Comparison of ENCODE assay signal across 7 cellular contexts in genomic region chr16:1413684-1414531, GRCh38. TPM values are rescaled to one million over a fixed set of nuclear protein-coding genes. Genes with fewer than 3 reads are reported as not detected.
DNase-seq lines count a peak whose midpoint lies in the region; ATAC-seq and TF ChIP-seq lines count a peak whose summit lies in the region.

No MANE protein-coding gene starts in this region.

- TF ChIP-seq POLR2A in tibial nerve (IDR thresholded peaks at IDR 0.05), result no peak

- H3K4me2 ChIP-seq in OCI-LY3 (ENCODE audit: low read length), result peak overlapping the region; percentile 72
- H3K4me2 ChIP-seq in neuronal stem cell (ENCODE audit: insufficient read depth, low read length, poor library complexity, severe bottlenecking), result peak overlapping the region; percentile 69

- H4K20me1 ChIP-seq in OCI-LY3 (ENCODE audit: insufficient read depth, low read length), result peaks cover 13% of the 10 kb centered on the region

- peak; percentile 35 for ATAC-seq in HG03045 (IDR thresholded peaks at IDR 0.05; ENCODE audit: unreplicated experiment)

- TF ChIP-seq CTCF in GM12873 (IDR thresholded peaks at IDR 0.05; ENCODE audit: insufficient read depth, low read depth, low read length, missing control alignments), result peak; percentile 69
- peak; percentile 73 for TF ChIP-seq CTCF in OCI-LY3 (IDR thresholded peaks at IDR 0.05; ENCODE audit: low read depth, low read length)
- TF ChIP-seq CTCF in fibroblast of pulmonary artery (IDR thresholded peaks at IDR 0.05; ENCODE audit: low read length, missing control alignments), result peak; percentile 29
- peak; percentile 47 to 60 (median 57) for TF ChIP-seq CTCF in tibial nerve (IDR thresholded peaks at IDR 0.05)

- H2AFZ ChIP-seq in OCI-LY3 (ENCODE audit: low read depth, low read length) (no peak overlapping the region), neuronal stem cell (ENCODE audit: low read length) (peak overlapping the region; percentile 87)

- no peak overlapping the region for H4K8ac ChIP-seq in neuronal stem cell (ENCODE audit: low read depth, low read length)

- H3K9ac ChIP-seq in OCI-LY3 (ENCODE audit: low read length) (peak overlapping the region; percentile 87), neuronal stem cell (ENCODE audit: low read depth, low read length, poor library complexity) (peak overlapping the region; percentile 95)

- H3K18ac ChIP-seq in neuronal stem cell (ENCODE audit: low read length), result peak overlapping the region; percentile 96

- H3K4me1 ChIP-seq in OCI-LY3 (ENCODE audit: low read length), result peaks cover 3% of the 10 kb centered on the region; the same call in 1 of the 2 replicates
- H3K4me1 ChIP-seq in neuronal stem cell (ENCODE audit: control insufficient read depth in 2 of 2, insufficient read depth in 1 of 2, low read depth in 1 of 2, low read length in 2 of 2), result peaks cover 2 to 3% of the 10 kb centered on the region in 2 donors
- peaks cover 0 to 63% (median 3%) of the 10 kb centered on the region in 4 donors for H3K4me1 ChIP-seq in tibial nerve

- peak overlapping the region; percentile 81 for H2BK15ac ChIP-seq in neuronal stem cell (ENCODE audit: low read length)

- H3K4ac ChIP-seq in neuronal stem cell (ENCODE audit: low read length), result peak overlapping the region; percentile 37

- peak overlapping the region; percentile 95 for H2BK5ac ChIP-seq in neuronal stem cell (ENCODE audit: low read length)

- H3K27me3 ChIP-seq in OCI-LY3 (ENCODE audit: low read depth, low read length) (no peaks in the 10 kb centered on the region), neuronal stem cell (ENCODE audit: control insufficient read depth in 3 of 3, insufficient read depth in 3 of 3, low read depth in 1 of 3, low read length in 3 of 3) (no peaks in the 10 kb centered on the region), tibial nerve (no peaks in the 10 kb centered on the region)

- no peak overlapping the region for H2BK12ac ChIP-seq in neuronal stem cell (ENCODE audit: low read length)

- H3K4me3 ChIP-seq in OCI-LY3 (ENCODE audit: low read length), result peak overlapping the region; percentile 88
- H3K4me3 ChIP-seq in fibroblast of pulmonary artery (replicated peaks; ENCODE audit: low read depth, low read length), result peak overlapping the region; percentile 83
- H3K4me3 ChIP-seq in neuronal stem cell (ENCODE audit: low read length in 2 of 2), result peak overlapping the region; percentile 65 to 98
- H3K4me3 ChIP-seq in tibial nerve, result peak overlapping the region; percentile 86 to 97 (median 92)

- WGBS in neuronal stem cell (ENCODE audit: extremely low coverage in 2 of 2, insufficient read length in 2 of 2, insufficient replicate concordance in 1 of 2), 2 donors, result no CpG with 5 or more reads among the region's 85 CpGs
- 6 to 21% methylated on average over 7 to 26 of the region's 85 CpGs for WGBS in tibial nerve, 2 donors

- H4K91ac ChIP-seq in neuronal stem cell (ENCODE audit: low read depth, low read length, poor library complexity), result no peak overlapping the region

- H3K23ac ChIP-seq in neuronal stem cell (ENCODE audit: low read depth, low read length, poor library complexity), result peak overlapping the region; percentile 80

- peak overlapping the region; percentile 5 for H3K14ac ChIP-seq in neuronal stem cell (ENCODE audit: low read length)

- H3K9me3 ChIP-seq in OCI-LY3 (ENCODE audit: insufficient read depth, low read length) (no peaks in the 10 kb centered on the region), neuronal stem cell (replicated peaks in 1 of 2; ENCODE audit: control insufficient read depth in 2 of 2, insufficient read depth in 1 of 2, low read depth in 1 of 2, low read length in 2 of 2) (no peaks in the 10 kb centered on the region), tibial nerve (no peaks in the 10 kb centered on the region)

- peak overlapping the region; percentile 16 for H2BK120ac ChIP-seq in neuronal stem cell (ENCODE audit: low read depth, low read length)

- H3K79me1 ChIP-seq in neuronal stem cell (ENCODE audit: low read depth, low read length), result peaks cover 4% of the 10 kb centered on the region

- DNase-seq in activated T-helper 1 cell treated with anti-CD3 and anti-CD28 coated beads, Interleukin-2, amount 50 U/mL, for 16 hours (ENCODE audit: low read depth in 1 of 2, low spot score in 1 of 2), result peak; percentile 42 to 45
- DNase-seq in fibroblast of pulmonary artery (ENCODE audit: low read depth) (peak; percentile 56), neuronal stem cell (ENCODE audit: low spot score) (peak; percentile 50), tibial nerve (ENCODE audit: low spot score in 2 of 2) (peak in 1 of 2 donors; percentile 20)

- H3K36me3 ChIP-seq in OCI-LY3 (replicated peaks; ENCODE audit: low read depth, low read length) (peaks cover 17% of the 10 kb centered on the region), neuronal stem cell (replicated peaks in 1 of 2; ENCODE audit: control insufficient read depth in 2 of 2, insufficient read depth in 2 of 2, low read length in 2 of 2) (peaks cover 3 to 14% of the 10 kb centered on the region in 2 donors), tibial nerve (peaks cover 0 to 48% (median 0%) of the 10 kb centered on the region in 3 donors)

- H3K27ac ChIP-seq in OCI-LY3 (ENCODE audit: low read length) (peak overlapping the region; percentile 63), neuronal stem cell (replicated peaks; ENCODE audit: low read length) (no peak overlapping the region), tibial nerve (peak overlapping the region; percentile 70 to 95 (median 91))

- TF ChIP-seq EP300 in tibial nerve (IDR thresholded peaks at IDR 0.05), result no peak

- H3K79me2 ChIP-seq in OCI-LY3 (ENCODE audit: low read length), result peaks cover 27% of the 10 kb centered on the region

- H2AK5ac ChIP-seq in neuronal stem cell (ENCODE audit: low read depth, low read length), result peak overlapping the region; percentile 91

RNA-seq across cellular contexts. Expression of gene UNKL, which starts 0.6 kb away (rescaled TPM):
- 14.1 TPM for polyA plus RNA-seq in neuronal stem cell (2013, experiment 1 of 2)
- 14.2 TPM for polyA plus RNA-seq in neuronal stem cell (2013, experiment 2 of 2)
- total RNA-seq in tibial nerve, result 10 to 100 TPM; 34.3 to 70.5 (median 45.0) TPM

RNA-seq across cellular contexts. Expression of gene UQCC4, which starts 6.6 kb away (rescaled TPM):
- 15.5 TPM for polyA plus RNA-seq in neuronal stem cell (2013, experiment 1 of 2)
- polyA plus RNA-seq in neuronal stem cell (2013, experiment 2 of 2), result 14.7 TPM
- 10 to 100 TPM in 3 of 4 donors, 1 to 10 TPM in 1; 8.7 to 18.6 (median 13.5) TPM for total RNA-seq in tibial nerve

RNA-seq across cellular contexts. Expression of gene PERCC1, which starts 17.0 kb away (rescaled TPM):
- not detected for polyA plus RNA-seq in neuronal stem cell (2013, experiment 1 of 2)
- polyA plus RNA-seq in neuronal stem cell (2013, experiment 2 of 2), result not detected
- 1 to 10 TPM in 1 of 4 donors, not detected in 3; 1.1 TPM for total RNA-seq in tibial nerve

RNA-seq across cellular contexts. Expression of gene CCDC154, which starts 30.4 kb away (rescaled TPM):
- 0.86 TPM for polyA plus RNA-seq in neuronal stem cell (2013, experiment 1 of 2)
- 1.2 TPM for polyA plus RNA-seq in neuronal stem cell (2013, experiment 2 of 2)
- total RNA-seq in tibial nerve, result 1 to 10 TPM in 2 of 4 donors, under 1 TPM in 1, not detected in 1; 0.44 to 3.0 (median 2.7) TPM
